28 cellular contexts compared by ENCODE assay signal in genomic region chr17:15464629-15465028, GRCh38. TPM values are rescaled to one million over a fixed set of nuclear protein-coding genes. Genes with fewer than 3 reads are reported as not detected.
A peak's percentile ranks its signal among the peaks of the same experiment; 100 is the strongest.
DNase-seq lines count a peak whose midpoint lies in the region; ATAC-seq and TF ChIP-seq lines count a peak whose summit lies in the region.
"Had no signal": no experiment of that assay in that cellular context is flagged by ENCODE, and none has a peak within 500 bp of the region (broad histone marks: within the 10 kb centered on the region; RNA-seq: fewer than 3 reads in every experiment).

No MANE protein-coding gene starts in this region.

- H2AFZ ChIP-seq in hepatocyte, result no peak overlapping the region

- DNase-seq in astrocyte of the hippocampus (ENCODE audit: low read depth, low spot score), result peak; percentile 45
- no peak for DNase-seq in hepatocyte (ENCODE audit: low spot score)
- no peak for DNase-seq in thoracic aorta (ENCODE audit: low spot score)
- DNase-seq in activated CD4-positive, alpha-beta memory T cell treated with anti-CD3 and anti-CD28 coated beads, Interleukin-2, amount 10 ng/mL, durations not matched to agents 7 days and 5 days, result no peak
- DNase-seq: activated CD4-positive, alpha-beta T cell treated with anti-CD3 and anti-CD28 coated beads, Interleukin-2, amount 10 ng/mL, durations not matched to agents 7 days and 5 days; activated gamma-delta T cell treated with Interleukin-2 at 50 U/mL for 16 hours; activated T-cell treated with anti-CD3 and anti-CD28 coated beads, Interleukin-2, amount 50 U/mL, for 24 hours; cerebellar nuclear complex; DMS53; gastrocnemius medialis; hippocampal formation; mammary epithelial cell; NCI-H146; NCI-H2107; NCI-H345; NCI-H774; nephron progenitor cell; Peyer's patch; SJCRH30; stimulated activated naive B cell treated with anti-CD40 and anti-IgM and Interleukin-4, amounts not matched to agents 10 μg/mL and 1 μg/mL and 100 μg/mL, for 72 hours; testis had no signal

- no peaks in the 10 kb centered on the region for H3K27me3 Mint-ChIP-seq in activated CD4-positive, alpha-beta memory T cell treated with anti-CD3 and anti-CD28 coated beads, Interleukin-2, amount 10 ng/mL, durations not matched to agents 7 days and 5 days
- H3K27me3 Mint-ChIP-seq: activated CD4-positive, alpha-beta T cell treated with anti-CD3 and anti-CD28 coated beads, Interleukin-2, amount 10 ng/mL, durations not matched to agents 7 days and 5 days; activated T-cell treated with anti-CD3 and anti-CD28 coated beads, Interleukin-2, amount 50 U/mL, for 24 hours; stimulated activated naive B cell treated with anti-CD40 and anti-IgM and Interleukin-4, amounts not matched to agents 10 μg/mL and 1 μg/mL and 100 μg/mL, for 72 hours had no signal

- H3K27ac ChIP-seq in HEK293 (ENCODE audit: extremely low read depth, low read depth, low read length) (no peak overlapping the region), hepatocyte (peak overlapping the region; percentile 46), thoracic aorta (peak overlapping the region; percentile 65 to 66)
- H3K27ac ChIP-seq: BLaER1 treated with 17β-estradiol and CSF1 and Interleukin-3, amounts not matched to agents 10 nM and 100 nM; SJCRH30; testis had no signal

- H3K4me3 ChIP-seq in HEK293 (ENCODE audit: low read depth, low read length) (no peak overlapping the region), hepatocyte (no peak overlapping the region), thoracic aorta (no peak overlapping the region)
- H3K4me3 ChIP-seq: BLaER1 treated with 17β-estradiol and CSF1 and Interleukin-3, amounts not matched to agents 10 nM and 100 nM; gastrocnemius medialis; Peyer's patch; SJCRH30; skin epidermis; testis had no signal

- no peak overlapping the region for H3K4me2 ChIP-seq in hepatocyte
- H3K4me2 ChIP-seq: BLaER1 treated with 17β-estradiol and CSF1 and Interleukin-3, amounts not matched to agents 10 nM and 100 nM had no signal

- no peaks in the 10 kb centered on the region for H3K4me1 Mint-ChIP-seq in activated CD4-positive, alpha-beta memory T cell treated with anti-CD3 and anti-CD28 coated beads, Interleukin-2, amount 10 ng/mL, durations not matched to agents 7 days and 5 days
- H3K4me1 Mint-ChIP-seq: activated CD4-positive, alpha-beta T cell treated with anti-CD3 and anti-CD28 coated beads, Interleukin-2, amount 10 ng/mL, durations not matched to agents 7 days and 5 days; stimulated activated naive B cell treated with anti-CD40 and anti-IgM and Interleukin-4, amounts not matched to agents 10 μg/mL and 1 μg/mL and 100 μg/mL, for 72 hours had no signal

- peaks cover 0 to 5% of the 10 kb centered on the region in 2 experiments; a peak in 1 of 3 replicates for H3K36me3 ChIP-seq in HEK293 (ENCODE audit: control insufficient read depth in 2 of 2, insufficient read depth in 1 of 2, low read length in 2 of 2)
- H3K36me3 ChIP-seq in hepatocyte (replicated peaks; ENCODE audit: insufficient read depth, low read depth), result no peaks in the 10 kb centered on the region
- no peaks in the 10 kb centered on the region for H3K36me3 ChIP-seq in thoracic aorta
- H3K36me3 ChIP-seq: BLaER1 treated with 17β-estradiol and CSF1 and Interleukin-3, amounts not matched to agents 10 nM and 100 nM; gastrocnemius medialis; Peyer's patch; SJCRH30 had no signal

- POLR2A ChIA-PET in HEK293 (lab: Yijun Ruan, JAX), result no interaction called here
- POLR2A ChIA-PET in activated CD4-positive, alpha-beta memory T cell treated with anti-CD3 and anti-CD28 coated beads, Interleukin-2, amount 10 ng/mL, durations not matched to agents 7 days and 5 days (lab: Charles Lee), result no interaction called here

- no peaks in the 10 kb centered on the region for H3K79me2 ChIP-seq in hepatocyte

- H3K27me3 ChIP-seq in hepatocyte (no peaks in the 10 kb centered on the region), thoracic aorta (replicated peaks; ENCODE audit: insufficient read depth) (no peaks in the 10 kb centered on the region)
- H3K27me3 ChIP-seq: BLaER1 treated with 17β-estradiol and CSF1 and Interleukin-3, amounts not matched to agents 10 nM and 100 nM; gastrocnemius medialis; Peyer's patch; SJCRH30; testis had no signal

- H3K9me3 ChIP-seq in HEK293 (ENCODE audit: control insufficient read depth, insufficient read depth, low read depth, low read length), result no peaks in the 10 kb centered on the region
- H3K9me3 ChIP-seq in hepatocyte (ENCODE audit: low read depth), result no peaks in the 10 kb centered on the region
- no peaks in the 10 kb centered on the region for H3K9me3 ChIP-seq in thoracic aorta
- H3K9me3 ChIP-seq: gastrocnemius medialis, Peyer's patch, testis had no signal

- no peak for ATAC-seq in thoracic aorta (ENCODE audit: insufficient number of reproducible peaks, low FRiP score, low read depth)
- no peak for ATAC-seq in GM19035 (IDR thresholded peaks at IDR 0.05; ENCODE audit: unreplicated experiment)
- no peak for ATAC-seq in activated CD4-positive, CD25-positive, alpha-beta regulatory T cell treated with anti-CD3 and anti-CD28 coated beads, Interleukin-2, amount 50 U/mL, for 24 hours
- ATAC-seq: stimulated activated naive B cell treated with anti-CD40 and anti-IgM and Interleukin-4, amounts not matched to agents 10 μg/mL and 1 μg/mL and 100 μg/mL, for 72 hours; WTC11 had no signal

- H3K9me3 Mint-ChIP-seq in activated CD4-positive, alpha-beta memory T cell treated with anti-CD3 and anti-CD28 coated beads, Interleukin-2, amount 10 ng/mL, durations not matched to agents 7 days and 5 days, result peaks cover 3% of the 10 kb centered on the region
- H3K9me3 Mint-ChIP-seq: activated CD4-positive, alpha-beta T cell treated with anti-CD3 and anti-CD28 coated beads, Interleukin-2, amount 10 ng/mL, durations not matched to agents 7 days and 5 days; activated T-cell treated with anti-CD3 and anti-CD28 coated beads, Interleukin-2, amount 50 U/mL, for 24 hours; nephron progenitor cell had no signal

- TF ChIP-seq CTCF in HEK293 (tag by site-specific recombination; IDR thresholded peaks at IDR 0.05), result no peak
- TF ChIP-seq CTCF in hepatocyte (IDR thresholded peaks at IDR 0.05; ENCODE audit: poor library complexity), result no peak
- no peak for TF ChIP-seq CTCF in thoracic aorta (IDR thresholded peaks at IDR 0.05)

- CTCF ChIA-PET in HEK293 (lab: Yijun Ruan, JAX), result interaction anchor here (1.1 to 2.2 kb wide), 2 partner anchors 11 to 39 kb away, joined by 3 to 8 read pairs; no protein-coding TSS in a partner anchor
- CTCF ChIA-PET in activated CD4-positive, alpha-beta memory T cell treated with anti-CD3 and anti-CD28 coated beads, Interleukin-2, amount 10 ng/mL, durations not matched to agents 7 days and 5 days (lab: Charles Lee), result no interaction called here

- no peaks in the 10 kb centered on the region for H3K9me2 ChIP-seq in hepatocyte (replicated peaks; ENCODE audit: insufficient read depth)

- 56% methylated on average over 5 of the region's 6 CpGs for WGBS in hepatocyte (ENCODE audit: low lambda C conversion rate, missing lambda C conversion rate)

- no peak overlapping the region for H3K4me3 Mint-ChIP-seq in activated CD4-positive, alpha-beta memory T cell treated with anti-CD3 and anti-CD28 coated beads, Interleukin-2, amount 10 ng/mL, durations not matched to agents 7 days and 5 days
- H3K4me3 Mint-ChIP-seq: activated CD4-positive, alpha-beta T cell treated with anti-CD3 and anti-CD28 coated beads, Interleukin-2, amount 10 ng/mL, durations not matched to agents 7 days and 5 days; activated T-cell treated with anti-CD3 and anti-CD28 coated beads, Interleukin-2, amount 50 U/mL, for 24 hours; nephron progenitor cell; stimulated activated naive B cell treated with anti-CD40 and anti-IgM and Interleukin-4, amounts not matched to agents 10 μg/mL and 1 μg/mL and 100 μg/mL, for 72 hours; WTC11 had no signal

- peaks cover 4% of the 10 kb centered on the region for H3K36me3 Mint-ChIP-seq in activated CD4-positive, alpha-beta memory T cell treated with anti-CD3 and anti-CD28 coated beads, Interleukin-2, amount 10 ng/mL, durations not matched to agents 7 days and 5 days (ENCODE audit: low read depth)

- no peaks in the 10 kb centered on the region for H4K20me1 ChIP-seq in hepatocyte (ENCODE audit: insufficient read depth, poor library complexity, severe bottlenecking)
- H4K20me1 ChIP-seq: BLaER1 treated with 17β-estradiol and CSF1 and Interleukin-3, amounts not matched to agents 10 nM and 100 nM had no signal

- no peak overlapping the region for H3K27ac Mint-ChIP-seq in activated CD4-positive, alpha-beta memory T cell treated with anti-CD3 and anti-CD28 coated beads, Interleukin-2, amount 10 ng/mL, durations not matched to agents 7 days and 5 days
- H3K27ac Mint-ChIP-seq: activated CD4-positive, alpha-beta T cell treated with anti-CD3 and anti-CD28 coated beads, Interleukin-2, amount 10 ng/mL, durations not matched to agents 7 days and 5 days; activated T-cell treated with anti-CD3 and anti-CD28 coated beads, Interleukin-2, amount 50 U/mL, for 24 hours; nephron progenitor cell; stimulated activated naive B cell treated with anti-CD40 and anti-IgM and Interleukin-4, amounts not matched to agents 10 μg/mL and 1 μg/mL and 100 μg/mL, for 72 hours; WTC11 had no signal

- 0 out of 2 replicates have a peak, but pooled peaks cover 6% of the 10 kb centered on the region for H3K4me1 ChIP-seq in HEK293 (ENCODE audit: control insufficient read depth, insufficient read depth, low read length)
- H3K4me1 ChIP-seq in hepatocyte (ENCODE audit: insufficient read depth), result peaks cover 25% of the 10 kb centered on the region
- H3K4me1 ChIP-seq in thoracic aorta (ENCODE audit: control insufficient read depth in 1 of 2, low read depth in 2 of 2), result peaks cover 19 to 39% of the 10 kb centered on the region in 2 donors
- H3K4me1 ChIP-seq: BLaER1 treated with 17β-estradiol and CSF1 and Interleukin-3, amounts not matched to agents 10 nM and 100 nM had no signal

TF ChIP-seq in HEK293, 187 proteins besides CTCF, POLR2A, EP300 and RAD21 (continues in another document):
- TF ChIP-seq PRDM1 (tag by site-specific recombination; IDR thresholded peaks at IDR 0.05) (0 out of 2 replicates have a peak, but pooled peaks have one; percentile 23), FEZF1 (tag by site-specific recombination; IDR thresholded peaks at IDR 0.05) (no peak)

RNA-seq across cellular contexts. Expression of gene CDRT4, which starts 2.8 kb away (rescaled TPM):
- 2.7 and 10.4 TPM in 2 replicates for total RNA-seq in hepatocyte
- 9.6 and 11.8 TPM in 2 replicates for polyA plus RNA-seq in hepatocyte
- total RNA-seq in thoracic aorta, result 10 to 100 TPM; 13.5 to 22.2 TPM
- total RNA-seq in activated CD4-positive, alpha-beta memory T cell treated with anti-CD3 and anti-CD28 coated beads, Interleukin-2, amount 10 ng/mL, durations not matched to agents 7 days and 5 days, result 1 to 10 TPM; 5.1 to 5.3 TPM
- total RNA-seq: LHCN-M2 had no signal
